ENCODE assay signal across 19 cellular contexts in the genomic region with DNA sequence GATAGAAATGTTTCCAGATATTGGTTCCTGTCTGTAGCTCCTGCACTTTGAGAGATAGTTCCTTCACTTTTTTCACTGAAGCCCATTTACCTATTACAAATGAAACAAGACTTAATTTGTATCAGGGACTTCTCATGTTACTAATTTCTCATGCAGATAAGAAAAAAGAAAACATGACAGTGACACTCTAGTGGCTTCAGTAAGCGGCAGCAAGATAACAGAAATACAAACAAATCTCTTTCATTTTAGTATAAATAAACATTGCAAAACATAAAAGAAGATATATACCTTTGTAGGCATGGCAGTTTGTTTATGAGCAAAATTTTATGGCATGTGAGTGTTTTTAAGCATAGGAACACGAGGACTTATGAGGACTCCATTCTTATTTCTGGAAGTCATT.
"Had no signal": no experiment of that assay in that cellular context is flagged by ENCODE, and none has a peak within 500 bp of the region (broad histone marks: within the 10 kb centered on the region; RNA-seq: fewer than 3 reads in every experiment).

No MANE protein-coding gene starts in this region.

- H3K4me3 Mint-ChIP-seq: endodermal cell; naive thymus-derived CD4-positive, alpha-beta T cell; stimulated activated memory B cell treated with anti-CD40 and anti-IgM and Interleukin-4, amounts not matched to agents 10 μg/mL and 1 μg/mL and 100 μg/mL, for 72 hours; stimulated activated naive CD8-positive, alpha-beta T cell treated with anti-CD3 and anti-CD28 coated beads, Interleukin-15, Interleukin-2, amounts not matched to agents 100 ng/mL and 50 ng/mL, for 24 hours had no signal

- H3K27me3 Mint-ChIP-seq: naive thymus-derived CD4-positive, alpha-beta T cell; stimulated activated memory B cell treated with anti-CD40 and anti-IgM and Interleukin-4, amounts not matched to agents 10 μg/mL and 1 μg/mL and 100 μg/mL, for 72 hours; stimulated activated naive CD8-positive, alpha-beta T cell treated with anti-CD3 and anti-CD28 coated beads, Interleukin-15, Interleukin-2, amounts not matched to agents 100 ng/mL and 50 ng/mL, for 24 hours had no signal

- DNase-seq: effector CD4-positive, alpha-beta T cell; endodermal cell; erythroblast; foreskin melanocyte; heart right ventricle; hypothalamus; kidney glomerular epithelial cell; naive thymus-derived CD4-positive, alpha-beta T cell; right cardiac atrium; small intestine; stimulated activated CD4-positive, alpha-beta T cell treated with anti-CD3 and anti-CD28 coated beads, Interleukin-4, amount 100 ng/mL, for 1 hour; stimulated activated CD8-positive, alpha-beta memory T cell treated with anti-CD3 and anti-CD28 coated beads, Interleukin-4, amount 100 ng/mL, for 48 hours; tibial artery; upper lobe of right lung had no signal

- H3K9me3 ChIP-seq: heart right ventricle, neutrophil, tibial artery, upper lobe of right lung, vagina had no signal

- H3K4me1 ChIP-seq: heart right ventricle, tibial artery, upper lobe of right lung, vagina had no signal

- ATAC-seq: heart right ventricle; naive thymus-derived CD4-positive, alpha-beta T cell; right cardiac atrium; stimulated activated memory B cell treated with anti-CD40 and anti-IgM and Interleukin-4, amounts not matched to agents 10 μg/mL and 1 μg/mL and 100 μg/mL, for 72 hours; upper lobe of right lung had no signal

- H3K9me3 Mint-ChIP-seq: endodermal cell; naive thymus-derived CD4-positive, alpha-beta T cell; stimulated activated memory B cell treated with anti-CD40 and anti-IgM and Interleukin-4, amounts not matched to agents 10 μg/mL and 1 μg/mL and 100 μg/mL, for 72 hours; stimulated activated naive CD8-positive, alpha-beta T cell treated with anti-CD3 and anti-CD28 coated beads, Interleukin-15, Interleukin-2, amounts not matched to agents 100 ng/mL and 50 ng/mL, for 24 hours had no signal

- H3K27ac Mint-ChIP-seq: endodermal cell; stimulated activated naive CD8-positive, alpha-beta T cell treated with anti-CD3 and anti-CD28 coated beads, Interleukin-15, Interleukin-2, amounts not matched to agents 100 ng/mL and 50 ng/mL, for 24 hours had no signal

- H3K27ac ChIP-seq: coronary artery, heart right ventricle, neutrophil, tibial artery, upper lobe of right lung, vagina had no signal

- H3K27me3 ChIP-seq: heart right ventricle, neutrophil, tibial artery, upper lobe of right lung, vagina had no signal

- H3K4me3 ChIP-seq: coronary artery, heart right ventricle, tibial artery, upper lobe of right lung, vagina had no signal
